9 cellular contexts compared by ENCODE assay signal in genomic region chr19:9308091-9308490, GRCh38. TPM values are rescaled to one million over a fixed set of nuclear protein-coding genes. Genes with fewer than 3 reads are reported as not detected.
A peak's percentile ranks its signal among the peaks of the same experiment; 100 is the strongest.
DNase-seq lines count a peak whose midpoint lies in the region; ATAC-seq and TF ChIP-seq lines count a peak whose summit lies in the region.
"Had no signal": no experiment of that assay in that cellular context is flagged by ENCODE, and none has a peak within 500 bp of the region (broad histone marks: within the 10 kb centered on the region; RNA-seq: fewer than 3 reads in every experiment).

No MANE protein-coding gene starts in this region.

- peaks cover 19% of the 10 kb centered on the region for H3K4me1 Mint-ChIP-seq in activated CD8-positive, alpha-beta memory T cell treated with anti-CD3 and anti-CD28 coated beads, Interleukin-2, amount 10 ng/mL, durations not matched to agents 7 days and 5 days
- H3K4me1 Mint-ChIP-seq in stimulated activated effector memory CD8-positive, alpha-beta T cell treated with anti-CD3 and anti-CD28 coated beads, Interleukin-12 subunit alpha, Interleukin-12 subunit beta, amount 100 ng/mL, for 72 hours = peaks cover 22% of the 10 kb centered on the region

- peaks cover 5% of the 10 kb centered on the region for H3K9me3 Mint-ChIP-seq in activated CD8-positive, alpha-beta memory T cell treated with anti-CD3 and anti-CD28 coated beads, Interleukin-2, amount 10 ng/mL, durations not matched to agents 7 days and 5 days (ENCODE audit: low read depth)
- H3K9me3 Mint-ChIP-seq in stimulated activated effector memory CD8-positive, alpha-beta T cell treated with anti-CD3 and anti-CD28 coated beads, Interleukin-12 subunit alpha, Interleukin-12 subunit beta, amount 100 ng/mL, for 72 hours = peaks cover 2% of the 10 kb centered on the region

- H3K4me3 ChIP-seq in SJCRH30 (peak overlapping the region; percentile 72), fibroblast of lung (replicated peaks in 1 of 4; ENCODE audit: control extremely low read depth in 1 of 4, insufficient read depth in 1 of 4, low read depth in 3 of 4, low read length in 4 of 4) (peak overlapping the region; percentile 80 to 99 (median 94))

- H3K4me1 ChIP-seq in SJCRH30 = 0 out of 2 replicates have a peak, but pooled peaks cover 2% of the 10 kb centered on the region
- H3K4me1 ChIP-seq in fibroblast of lung (ENCODE audit: control insufficient read depth, extremely low read depth, insufficient read depth, low read length) = no peaks in the 10 kb centered on the region

- H2AFZ ChIP-seq in fibroblast of lung (ENCODE audit: low read length) = no peak overlapping the region

- no peak for ATAC-seq in activated CD8-positive, alpha-beta memory T cell treated with anti-CD3 and anti-CD28 coated beads, Interleukin-2, amount 10 ng/mL, durations not matched to agents 7 days and 5 days
- no peak for ATAC-seq in stimulated activated effector memory CD8-positive, alpha-beta T cell treated with anti-CD3 and anti-CD28 coated beads, Interleukin-12 subunit alpha, Interleukin-12 subunit beta, amount 100 ng/mL, for 72 hours
- no peak for ATAC-seq in esophagus mucosa
- ATAC-seq in GM21447 (IDR thresholded peaks at IDR 0.05; ENCODE audit: unreplicated experiment) = no peak

- H3K36me3 ChIP-seq in SJCRH30 = peaks cover 6% of the 10 kb centered on the region; the same call in 1 of the 2 replicates
- H3K36me3 ChIP-seq in fibroblast of lung (ENCODE audit: control insufficient read depth, insufficient read depth, low read length) = peaks cover under 1% of the 10 kb centered on the region

- peak overlapping the region; percentile 91 for H3K4me3 Mint-ChIP-seq in activated CD8-positive, alpha-beta memory T cell treated with anti-CD3 and anti-CD28 coated beads, Interleukin-2, amount 10 ng/mL, durations not matched to agents 7 days and 5 days
- peak overlapping the region; percentile 78 for H3K4me3 Mint-ChIP-seq in stimulated activated effector memory CD8-positive, alpha-beta T cell treated with anti-CD3 and anti-CD28 coated beads, Interleukin-12 subunit alpha, Interleukin-12 subunit beta, amount 100 ng/mL, for 72 hours

- CTCF ChIA-PET in activated CD8-positive, alpha-beta memory T cell treated with anti-CD3 and anti-CD28 coated beads, Interleukin-2, amount 10 ng/mL, durations not matched to agents 7 days and 5 days (lab: Charles Lee) = interaction anchor here (0.7 to 0.9 kb wide), 2 partner anchors 10 to 318 kb away, joined by 4 read pairs; no protein-coding TSS in a partner anchor

- H3K27me3 ChIP-seq in SJCRH30 (no peaks in the 10 kb centered on the region), fibroblast of lung (ENCODE audit: control insufficient read depth, insufficient read depth, low read length) (no peaks in the 10 kb centered on the region)

- H3K79me2 ChIP-seq in fibroblast of lung (ENCODE audit: control insufficient read depth, insufficient read depth, low read length) = peaks cover 4% of the 10 kb centered on the region

- H4K20me1 ChIP-seq in fibroblast of lung (ENCODE audit: control insufficient read depth, extremely low read depth, insufficient read depth, low read length) = no peaks in the 10 kb centered on the region

- no peak overlapping the region for H3K9ac ChIP-seq in fibroblast of lung (ENCODE audit: insufficient read depth, low read length)

- peak overlapping the region; percentile 80 for H3K4me2 ChIP-seq in fibroblast of lung (ENCODE audit: extremely low read depth, insufficient read depth, low read length)

- no peaks in the 10 kb centered on the region for H3K27me3 Mint-ChIP-seq in activated CD8-positive, alpha-beta memory T cell treated with anti-CD3 and anti-CD28 coated beads, Interleukin-2, amount 10 ng/mL, durations not matched to agents 7 days and 5 days

- peaks cover 32% of the 10 kb centered on the region for H3K36me3 Mint-ChIP-seq in activated CD8-positive, alpha-beta memory T cell treated with anti-CD3 and anti-CD28 coated beads, Interleukin-2, amount 10 ng/mL, durations not matched to agents 7 days and 5 days
- H3K36me3 Mint-ChIP-seq in stimulated activated effector memory CD8-positive, alpha-beta T cell treated with anti-CD3 and anti-CD28 coated beads, Interleukin-12 subunit alpha, Interleukin-12 subunit beta, amount 100 ng/mL, for 72 hours = peaks cover 53% of the 10 kb centered on the region

- DNase-seq in activated CD8-positive, alpha-beta memory T cell treated with anti-CD3 and anti-CD28 coated beads, Interleukin-2, amount 10 ng/mL, durations not matched to agents 7 days and 5 days = no peak
- no peak for DNase-seq in activated CD8-positive, alpha-beta memory T cell treated with anti-CD3 and anti-CD28 coated beads, Interleukin-2, amount 50 U/mL, for 48 hours
- DNase-seq in SJCRH30 (no peak), fibroblast of lung (ENCODE audit: low read depth in 2 of 2) (peak in 1 of 2 donors; percentile 22), epidermal melanocyte (ENCODE audit: insufficient read length, low spot score) (no peak)
- no peak for DNase-seq in stimulated activated effector memory CD8-positive, alpha-beta T cell treated with anti-CD3 and anti-CD28 coated beads, Interleukin-12 subunit alpha, Interleukin-12 subunit beta, amount 100 ng/mL, for 72 hours (ENCODE audit: low spot score in 2 of 2)

- H3K9me3 ChIP-seq in SJCRH30 (replicated peaks) (peaks cover 4% of the 10 kb centered on the region; the same call in 1 of the 2 replicates), fibroblast of lung (ENCODE audit: control insufficient read depth, insufficient read depth, low read depth, low read length) (no peaks in the 10 kb centered on the region)

- no peak overlapping the region for H3K27ac ChIP-seq in SJCRH30
- no peak overlapping the region for H3K27ac ChIP-seq in fibroblast of lung (ENCODE audit: insufficient read depth, low read length)
- H3K27ac ChIP-seq: KMS-11 had no signal

- no peak for TF ChIP-seq CTCF in fibroblast of lung (conservative IDR thresholded peaks at IDR 0.05 in 1 of 2, IDR thresholded peaks at IDR 0.05 in 1 of 2; ENCODE audit: low read depth in 1 of 2, low read length in 2 of 2)

- H3K27ac Mint-ChIP-seq in activated CD8-positive, alpha-beta memory T cell treated with anti-CD3 and anti-CD28 coated beads, Interleukin-2, amount 10 ng/mL, durations not matched to agents 7 days and 5 days = peak overlapping the region; percentile 92
- H3K27ac Mint-ChIP-seq in stimulated activated effector memory CD8-positive, alpha-beta T cell treated with anti-CD3 and anti-CD28 coated beads, Interleukin-12 subunit alpha, Interleukin-12 subunit beta, amount 100 ng/mL, for 72 hours = no peak overlapping the region

RNA-seq across cellular contexts. Expression of gene ZNF699, which starts 1.5 kb away (rescaled TPM):
- total RNA-seq in activated CD8-positive, alpha-beta memory T cell treated with anti-CD3 and anti-CD28 coated beads, Interleukin-2, amount 10 ng/mL, durations not matched to agents 7 days and 5 days = 1 to 10 TPM; 6.7 to 9.0 TPM
- total RNA-seq in SJCRH30 (2014; rRNA removed; shearing (Covaris generic)) = 4.3 and 5.4 TPM in 2 replicates
- total RNA-seq in fibroblast of lung = 12.3 and 20.5 TPM in 2 replicates
- 2.7 and 4.0 TPM in 2 replicates for polyA plus RNA-seq in fibroblast of lung
- polyA plus RNA-seq in fibroblast of lung (2012) = 1.4 and 2.0 TPM in 2 replicates
- 1.1 and 14.7 TPM in 2 replicates for polyA minus RNA-seq in fibroblast of lung (ENCODE audit: low replicate concordance)
- 3.5 TPM for total RNA-seq in esophagus mucosa

RNA-seq across cellular contexts. Expression of gene ZNF559, which starts 15.9 kb away (rescaled TPM):
- 10 to 100 TPM; 10.9 to 14.9 TPM for total RNA-seq in activated CD8-positive, alpha-beta memory T cell treated with anti-CD3 and anti-CD28 coated beads, Interleukin-2, amount 10 ng/mL, durations not matched to agents 7 days and 5 days
- 26.8 and 30.2 TPM in 2 replicates for total RNA-seq in SJCRH30 (2014; rRNA removed; shearing (Covaris generic))
- total RNA-seq in fibroblast of lung = 14.4 and 19.8 TPM in 2 replicates
- polyA plus RNA-seq in fibroblast of lung = 10.2 and 15.6 TPM in 2 replicates
- polyA plus RNA-seq in fibroblast of lung (2012) = 8.4 and 11.9 TPM in 2 replicates
- 0.19 and 4.9 TPM in 2 replicates for polyA minus RNA-seq in fibroblast of lung (ENCODE audit: low replicate concordance)
- total RNA-seq in esophagus mucosa = 2.9 TPM

RNA-seq across cellular contexts. Expression of gene ZNF177, which starts 54.7 kb away (rescaled TPM):
- total RNA-seq in activated CD8-positive, alpha-beta memory T cell treated with anti-CD3 and anti-CD28 coated beads, Interleukin-2, amount 10 ng/mL, durations not matched to agents 7 days and 5 days = 1 to 10 TPM; 1.1 to 1.2 TPM
- total RNA-seq in SJCRH30 (2014; rRNA removed; shearing (Covaris generic)) = 3.0 and 3.8 TPM in 2 replicates
- total RNA-seq in fibroblast of lung (2.1 and 3.3 TPM in 2 replicates), esophagus mucosa (0.20 TPM)
- polyA plus RNA-seq in fibroblast of lung = 1.0 and 1.5 TPM in 2 replicates
- 0.88 and 1.2 TPM in 2 replicates for polyA plus RNA-seq in fibroblast of lung (2012)
- 0.15 TPM in 1 of 2 replicates, not detected in the other for polyA minus RNA-seq in fibroblast of lung (ENCODE audit: low replicate concordance)

RNA-seq across cellular contexts. Expression of gene OR7E24, which starts 57.4 kb away (rescaled TPM):
- total RNA-seq in activated CD8-positive, alpha-beta memory T cell treated with anti-CD3 and anti-CD28 coated beads, Interleukin-2, amount 10 ng/mL, durations not matched to agents 7 days and 5 days = not detected
- not detected in 2 replicates for total RNA-seq in SJCRH30 (2014; rRNA removed; shearing (Covaris generic))
- total RNA-seq in fibroblast of lung = not detected in 2 replicates
- not detected in 2 replicates for polyA plus RNA-seq in fibroblast of lung
- not detected in 2 replicates for polyA plus RNA-seq in fibroblast of lung (2012)
- polyA minus RNA-seq in fibroblast of lung (ENCODE audit: low replicate concordance) = not detected in 2 replicates
- total RNA-seq in esophagus mucosa = not detected
